Comparison of ENCODE assay signal across 1 cellular context in genomic region chr1:226444901-226445300, GRCh38.
TF ChIP-seq lines count a peak whose summit lies in the region.

No MANE protein-coding gene starts in this region.

TF ChIP-seq in GM12878, 131 proteins besides CTCF, POLR2A, EP300 and RAD21 (continued from another document):
- TF ChIP-seq RELB (IDR thresholded peaks at IDR 0.05; ENCODE audit: low read depth) (0 out of 2 replicates have a peak, but pooled peaks have one; percentile 43), ZNF24 (IDR thresholded peaks at IDR 0.05) (0 out of 2 replicates have a peak, but pooled peaks have one; percentile 14), RCOR1 (conservative IDR thresholded peaks at IDR 0.05; ENCODE audit: low read depth, low read length) (0 out of 2 replicates have a peak, but pooled peaks have one; percentile 75), YY1 (IDR thresholded peaks at IDR 0.05; ENCODE audit: low read depth, low read length) (peak; percentile 49; the same call in 1 of the 2 replicates), SPI1 (IDR thresholded peaks at IDR 0.05; ENCODE audit: borderline replicate concordance, insufficient read depth, low read depth, low read length) (peak; percentile 74), KLF5 (IDR thresholded peaks at IDR 0.05; ENCODE audit: partially characterized antibody) (no peak), ZBTB4 (CRISPR knock-in tag; IDR thresholded peaks at IDR 0.05) (no peak), USF1 (IDR thresholded peaks at IDR 0.05; ENCODE audit: borderline replicate concordance, extremely low read length, insufficient read depth, low read depth, low read length) (no peak), IKZF2 (IDR thresholded peaks at IDR 0.05) (peak; percentile 40 to 55; a peak in 2 of 4 replicates), SRF (IDR thresholded peaks at IDR 0.05; ENCODE audit: low read depth in 2 of 2, low read length in 2 of 2) (no peak), TBL1XR1 (IDR thresholded peaks at IDR 0.05; ENCODE audit: low read depth, low read length) (peak; percentile 70; the same call in 1 of the 2 replicates), LARP7 (IDR thresholded peaks at IDR 0.05) (no peak), BCL11A (IDR thresholded peaks at IDR 0.05; ENCODE audit: low read depth, low read length) (peak; percentile 27; the same call in 1 of the 2 replicates), HDAC6 (IDR thresholded peaks at IDR 0.05; ENCODE audit: unreplicated experiment) (no peak), PAX5 (IDR thresholded peaks at IDR 0.05; ENCODE audit: borderline replicate concordance, low read depth, low read length) (peak; percentile 58; the same call in 1 of the 2 replicates), GATAD2B (conservative IDR thresholded peaks at IDR 0.05; ENCODE audit: low read depth) (no peak), POU2F2 (IDR thresholded peaks at IDR 0.05; ENCODE audit: borderline replicate concordance, low read depth, low read length) (peak; percentile 28; the same call in 1 of the 3 replicates), TARDBP (IDR thresholded peaks at IDR 0.05; ENCODE audit: borderline replicate concordance) (no peak), MTA2 (IDR thresholded peaks at IDR 0.05; ENCODE audit: low read depth) (0 out of 2 replicates have a peak, but pooled peaks have one; percentile 31), SMC3 (IDR thresholded peaks at IDR 0.05; ENCODE audit: borderline replicate concordance, low read length) (peak; percentile 20; the same call in 1 of the 2 replicates), TCF12 (IDR thresholded peaks at IDR 0.05; ENCODE audit: low read depth, low read length) (peak; percentile 72; the same call in 1 of the 2 replicates), RAD51 (IDR thresholded peaks at IDR 0.05) (no peak), ZNF217 (IDR thresholded peaks at IDR 0.05) (no peak), BHLHE40 (IDR thresholded peaks at IDR 0.05; ENCODE audit: borderline replicate concordance in 1 of 2, low read depth in 2 of 2, low read length in 1 of 2) (peak; percentile 41 to 47; a peak in 2 of 4 replicates)
- TF ChIP-seq, protein P1, sequence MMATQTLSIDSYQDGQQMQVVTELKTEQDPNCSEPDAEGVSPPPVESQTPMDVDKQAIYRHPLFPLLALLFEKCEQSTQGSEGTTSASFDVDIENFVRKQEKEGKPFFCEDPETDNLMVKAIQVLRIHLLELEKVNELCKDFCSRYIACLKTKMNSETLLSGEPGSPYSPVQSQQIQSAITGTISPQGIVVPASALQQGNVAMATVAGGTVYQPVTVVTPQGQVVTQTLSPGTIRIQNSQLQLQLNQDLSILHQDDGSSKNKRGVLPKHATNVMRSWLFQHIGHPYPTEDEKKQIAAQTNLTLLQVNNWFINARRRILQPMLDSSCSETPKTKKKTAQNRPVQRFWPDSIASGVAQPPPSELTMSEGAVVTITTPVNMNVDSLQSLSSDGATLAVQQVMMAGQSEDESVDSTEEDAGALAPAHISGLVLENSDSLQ (IDR thresholded peaks at IDR 0.05), result no peak
